Comparison of ENCODE assay signal across 8 cellular contexts in genomic region chr19:12681074-12681987, GRCh38. TPM values are rescaled to one million over a fixed set of nuclear protein-coding genes. Genes with fewer than 3 reads are reported as not detected.
DNase-seq lines count a peak whose midpoint lies in the region; ATAC-seq, FAIRE-seq and TF ChIP-seq lines count a peak whose summit lies in the region.

Gene DHPS, minus strand, starts transcription at chr19:12681880. Its CDS starts 114 bp downstream, at chr19:12681766.

- no peak within 1 kb of the TSS for H3K23ac ChIP-seq in H1 (ENCODE audit: insufficient read length)

- peak within 1 kb of the TSS; percentile 85 for H4K91ac ChIP-seq in H1 (replicated peaks; ENCODE audit: insufficient read length, low read length)

- H2BK12ac ChIP-seq in H1 (ENCODE audit: low read depth, low read length), result 0 out of 2 replicates have a peak within 1 kb of the TSS, but pooled peaks have one; percentile 55

- 0% methylated on average over 68 of the region's 68 CpGs; no CpG with 5 or more reads in 1 of the 2 experiments for WGBS in H1 (ENCODE audit: extremely low coverage in 1 of 2, insufficient coverage in 1 of 2, insufficient read length in 1 of 2, insufficient replicate concordance in 2 of 2, low coverage in 1 of 2, low lambda C conversion rate in 2 of 2, missing lambda C conversion rate in 1 of 2), 2 experiments

- peaks cover 0 to 11% of the 10 kb centered on the region in 2 experiments; a peak in 2 of 4 replicates for H3K79me2 ChIP-seq in H1 (ENCODE audit: control insufficient read depth in 1 of 2, insufficient read depth in 2 of 2, low read length in 2 of 2)

- peak within 1 kb of the TSS; percentile 63 for H3K4ac ChIP-seq in H1 (replicated peaks; ENCODE audit: insufficient read length, low read depth, low read length)

- POLR2A ChIA-PET in H1 (lab: Charles Lee; ENCODE audit: partially characterized antibody), result interaction anchor here (0.7 to 6.4 kb wide), 34 partner anchors 9 to 1792 kb away, joined by 3 to 93 read pairs (median 4); partner anchors contain the start of genes BEST2, FBXW9, GET3 and MAN2B1

- H3K27ac Mint-ChIP-seq in memory B cell, result peak within 1 kb of the TSS; percentile 86

- H2AK5ac ChIP-seq in H1 (ENCODE audit: low read depth, low read length), result no peak within 1 kb of the TSS

- no peaks in the 10 kb centered on the region for H3K23me2 ChIP-seq in H1 (ENCODE audit: low read depth, low read length)

- H3K4me1 ChIP-seq in H1 (replicated peaks in 1 of 4; ENCODE audit: control insufficient read depth in 3 of 4, insufficient read depth in 4 of 4, low read length in 3 of 4), result peaks cover 0 to 3% (median 0%) of the 10 kb centered on the region in 4 experiments; a peak in 2 of 7 replicates

- peak; percentile 79 for ATAC-seq in memory B cell (ENCODE audit: low read depth)

- H3K79me1 ChIP-seq in H1 (ENCODE audit: low read depth, low read length), result peaks cover 6% of the 10 kb centered on the region; the same call in 1 of the 2 replicates

- H4K8ac ChIP-seq in H1 (ENCODE audit: extremely low read depth, insufficient read depth, low read length), result peak within 1 kb of the TSS; percentile 98; the same call in 1 of the 2 replicates

- no peaks in the 10 kb centered on the region for H3K27me3 Mint-ChIP-seq in memory B cell

- peak; percentile 93 for FAIRE-seq in H1 (lab: Jason Lieb, UNC)

- TF ChIP-seq CTCF in GM20000 (IDR thresholded peaks at IDR 0.05; ENCODE audit: extremely low read depth, missing control alignments) (no peak), H1 (IDR thresholded peaks at IDR 0.05; ENCODE audit: control extremely low read depth in 1 of 3, insufficient read depth in 1 of 3, low read depth in 1 of 3, low read length in 3 of 3) (no peak)

- H3K36me3 Mint-ChIP-seq in memory B cell, result peaks cover 17% of the 10 kb centered on the region

- 0 out of 2 replicates have a peak within 1 kb of the TSS, but pooled peaks have one; percentile 21 for H2AFZ ChIP-seq in H1 (ENCODE audit: low read length)

- peak within 1 kb of the TSS; percentile 81 to 99 (median 90) for H3K4me3 ChIP-seq in H1 (ENCODE audit: extremely low read depth in 1 of 4, insufficient read depth in 2 of 4, low read depth in 3 of 4, low read length in 4 of 4)

- no peak for TF ChIP-seq EP300 in H1 (IDR thresholded peaks at IDR 0.05; ENCODE audit: borderline replicate concordance in 1 of 2, low read depth in 2 of 2, low read length in 2 of 2)

- H3K27ac ChIP-seq in H1 (ENCODE audit: low read depth, low read length), result peak within 1 kb of the TSS; percentile 98

- H4K5ac ChIP-seq in H1 (ENCODE audit: insufficient read length, low read depth, low read length), result peak within 1 kb of the TSS; percentile 49

- peak within 1 kb of the TSS; percentile 93 to 99 (median 95) for H3K9ac ChIP-seq in H1 (replicated peaks in 1 of 4; ENCODE audit: extremely low read depth in 1 of 4, low read depth in 3 of 4, low read length in 3 of 4)

- H3K9me3 ChIP-seq in H1 (ENCODE audit: insufficient read depth in 2 of 2, low read depth in 1 of 2, low read length in 1 of 2), result no peaks in the 10 kb centered on the region; a peak in 1 of 4 replicates

- H3K9me3 Mint-ChIP-seq in memory B cell, result no peaks in the 10 kb centered on the region

- H2BK120ac ChIP-seq in H1 (replicated peaks; ENCODE audit: low read depth, low read length), result no peak within 1 kb of the TSS

- no peak within 1 kb of the TSS for H2BK15ac ChIP-seq in H1 (ENCODE audit: low read length)

- H4K20me1 ChIP-seq in H1 (replicated peaks in 1 of 2; ENCODE audit: control insufficient read depth in 1 of 2, insufficient read depth in 2 of 2, low read length in 2 of 2), result peaks cover 0 to 6% of the 10 kb centered on the region in 2 experiments

- no peak within 1 kb of the TSS for H2BK20ac ChIP-seq in H1 (ENCODE audit: low read length)

- no peaks in the 10 kb centered on the region for H3K27me3 ChIP-seq in H1 (replicated peaks in 1 of 4; ENCODE audit: control insufficient read depth in 3 of 4, extremely low read depth in 1 of 4, insufficient read depth in 3 of 4, low read length in 3 of 4)

- H3K4me1 Mint-ChIP-seq in memory B cell, result peaks cover 11% of the 10 kb centered on the region

- CTCF ChIA-PET in H1 (lab: Charles Lee; ENCODE audit: partially characterized antibody), result interaction anchor here (0.6 to 1.2 kb wide), 2 partner anchors 103 to 115 kb away, joined by 3 to 4 read pairs; no protein-coding TSS in a partner anchor

- H3K4me3 Mint-ChIP-seq in memory B cell, result peak within 1 kb of the TSS; percentile 86

- TF ChIP-seq RAD21 in H1 (IDR thresholded peaks at IDR 0.05 in 1 of 2, conservative IDR thresholded peaks at IDR 0.05 in 1 of 2; ENCODE audit: low read depth in 2 of 2, low read length in 2 of 2), result no peak

- no peak within 1 kb of the TSS for H3K14ac ChIP-seq in H1 (ENCODE audit: insufficient read length)

- peak within 1 kb of the TSS; percentile 94 for H3K56ac ChIP-seq in H1 (replicated peaks; ENCODE audit: insufficient read length, low read depth, low read length)

- DNase-seq in CMK (ENCODE audit: low read depth) (peak; percentile 98), GM20000 (ENCODE audit: low spot score) (peak; percentile 92), HT1080 (ENCODE audit: low read depth) (peak; percentile 99), NOMO-1 treated with DMSO at 0.1 percent for 48 hours (lab: John Stamatoyannopoulos, UW; ENCODE audit: unreplicated experiment) (peak; percentile 92), H1 (ENCODE audit: low read depth in 1 of 2, low spot score in 2 of 2) (peak; percentile 85 to 96), memory B cell (ENCODE audit: low spot score in 2 of 2) (peak; percentile 73 to 87)
- peak; percentile 79 to 86 for DNase-seq in activated CD8-positive, alpha-beta memory T cell treated with anti-CD3 and anti-CD28 coated beads for 4 hours (ENCODE audit: low read depth in 2 of 2)
- DNase-seq in stimulated activated CD8-positive, alpha-beta memory T cell treated with anti-CD3 and anti-CD28 coated beads, Interleukin-12 subunit alpha, Interleukin-12 subunit beta, amount 100 ng/mL, for 24 hours (ENCODE audit: extremely low read depth), result peak; percentile 74

- H3K18ac ChIP-seq in H1 (ENCODE audit: extremely low read depth, low read length), result peak within 1 kb of the TSS; percentile 64

- TF ChIP-seq POLR2A in H1 (IDR thresholded peaks at IDR 0.05; ENCODE audit: control extremely low read depth in 1 of 2, low read depth in 2 of 2, low read length in 2 of 2), result peak; percentile 63 to 96

- peak within 1 kb of the TSS; percentile 98 for H2BK5ac ChIP-seq in H1 (ENCODE audit: low read depth, low read length)

- H3K4me2 ChIP-seq in H1 (ENCODE audit: insufficient read depth in 1 of 2, low read depth in 2 of 2, low read length in 2 of 2), result peak within 1 kb of the TSS; percentile 43 to 65

- peaks cover 23 to 27% (median 25%) of the 10 kb centered on the region in 4 experiments for H3K36me3 ChIP-seq in H1 (ENCODE audit: control insufficient read depth in 2 of 4, insufficient read depth in 4 of 4, low read length in 3 of 4)

TF ChIP-seq in H1, 55 proteins besides CTCF, POLR2A, EP300 and RAD21 (continues in another document):
- TF ChIP-seq ASH2L (IDR thresholded peaks at IDR 0.05; ENCODE audit: low read length), result peak; percentile 63
- peak; percentile 52 for TF ChIP-seq KDM4A (IDR thresholded peaks at IDR 0.05; ENCODE audit: low read depth, low read length, severe bottlenecking)
- no peak; the same call in 1 of the 2 replicates for TF ChIP-seq CHD2 (IDR thresholded peaks at IDR 0.05; ENCODE audit: low read length)
- no peak for TF ChIP-seq POU5F1 (IDR thresholded peaks at IDR 0.05; ENCODE audit: low read depth, low read length)
- no peak for TF ChIP-seq NRF1 (IDR thresholded peaks at IDR 0.05; ENCODE audit: low read depth, low read length)
- TF ChIP-seq MAFK (IDR thresholded peaks at IDR 0.05; ENCODE audit: low read depth, low read length), result no peak
- no peak for TF ChIP-seq NANOG (IDR thresholded peaks at IDR 0.05; ENCODE audit: insufficient read depth, low read depth, low read length, poor library complexity, severe bottlenecking)
- peak; percentile 77 for TF ChIP-seq SRF (IDR thresholded peaks at IDR 0.05; ENCODE audit: low read depth, low read length)
- no peak for TF ChIP-seq SP4 (IDR thresholded peaks at IDR 0.05; ENCODE audit: low read length)
- peak; percentile 97 for TF ChIP-seq POLR2AphosphoS5 (IDR thresholded peaks at IDR 0.05; ENCODE audit: low read depth, low read length)
- peak; percentile 83 for TF ChIP-seq E2F6 (IDR thresholded peaks at IDR 0.05)
- no peak for TF ChIP-seq TEAD4 (IDR thresholded peaks at IDR 0.05; ENCODE audit: low read depth, low read length)
- TF ChIP-seq SP1 (IDR thresholded peaks at IDR 0.05; ENCODE audit: low read depth, low read length), result peak; percentile 73
- TF ChIP-seq USF2 (IDR thresholded peaks at IDR 0.05; ENCODE audit: low read length), result peak; percentile 92
- TF ChIP-seq SIRT6 (IDR thresholded peaks at IDR 0.05; ENCODE audit: low read length), result no peak
- 0 out of 2 replicates have a peak, but pooled peaks have one; percentile 8 for TF ChIP-seq EGR1 (IDR thresholded peaks at IDR 0.05; ENCODE audit: borderline replicate concordance, low read depth, low read length)

RNA-seq across cellular contexts. Expression of gene DHPS, which starts in this region (rescaled TPM):
- total RNA-seq in HT1080 (2014; rRNA removed; shearing (Covaris generic)), result 90.0 and 103 TPM in 2 replicates
- polyA plus RNA-seq in HT1080 (2015; cell fraction: cytosol; rRNA removed), result 91.3 and 111 TPM in 2 replicates
- polyA plus RNA-seq in HT1080 (2015; cell fraction: nucleus; rRNA removed), result 178 and 192 TPM in 2 replicates
- 86.6 and 88.8 TPM in 2 replicates for total RNA-seq in H1 (2021; fragmentation: NEBNext Ultra II Directional; extraction: Animal tissue kit (Norgen Biotek cat#: 25700))
- 99.6 and 118 TPM in 2 replicates for polyA plus RNA-seq in H1 (2011; rRNA removed)
- 128 TPM for polyA plus RNA-seq in H1 (2011; cell fraction: cytosol; rRNA removed)
- 156 TPM for polyA plus RNA-seq in H1 (2011; cell fraction: nucleus; rRNA removed)
- polyA plus RNA-seq in H1 (2012, experiment 1 of 2), result 90.2 to 103 TPM (median 99.3 TPM) in 4 replicates
- 104 TPM for polyA plus RNA-seq in H1 (2012, experiment 2 of 2)
- polyA plus RNA-seq in H1 (2013, experiment 1 of 2), result 58.7 TPM
- 57.5 TPM for polyA plus RNA-seq in H1 (2013, experiment 2 of 2)
- polyA minus RNA-seq in H1 (2011; rRNA and poly(A)+ RNA removed), result 66.7 and 78.4 TPM in 2 replicates
- polyA minus RNA-seq in H1 (2011; cell fraction: cytosol; rRNA and poly(A)+ RNA removed), result 38.5 TPM
- 62.3 TPM for polyA minus RNA-seq in H1 (2011; cell fraction: nucleus; rRNA and poly(A)+ RNA removed)

Comparison
In these comparisons a context has a peak if more than half of its experiments do, and no peak if none do; other contexts are left out.
1. Peak in every context shown above with its lines: DNase-seq, ATAC-seq, H3K4me3 ChIP-seq and H3K27ac ChIP-seq.